ENCODE assay signal across 25 cellular contexts in genomic region chr2:8957593-8957992, GRCh38. TPM values are rescaled to one million over a fixed set of nuclear protein-coding genes. Genes with fewer than 3 reads are reported as not detected.
A peak's percentile ranks its signal among the peaks of the same experiment; 100 is the strongest.
DNase-seq lines count a peak whose midpoint lies in the region; ATAC-seq, FAIRE-seq and TF ChIP-seq lines count a peak whose summit lies in the region.
"Had no signal": no experiment of that assay in that cellular context is flagged by ENCODE, and none has a peak within 500 bp of the region (broad histone marks: within the 10 kb centered on the region; RNA-seq: fewer than 3 reads in every experiment).

No MANE protein-coding gene starts in this region.

- H3K36me3 Mint-ChIP-seq in GM23338 (ENCODE audit: low read depth) (peaks cover 31% of the 10 kb centered on the region), astrocyte (ENCODE audit: low read depth, unreplicated experiment) (peaks cover 30% of the 10 kb centered on the region)

- H2AFZ ChIP-seq in GM23338 (no peak overlapping the region), astrocyte (ENCODE audit: low read depth, low read length) (no peak overlapping the region)

- H3K9me3 Mint-ChIP-seq in GM23338 (peaks cover 22% of the 10 kb centered on the region), astrocyte (ENCODE audit: unreplicated experiment) (peaks cover 22% of the 10 kb centered on the region)

- TF ChIP-seq CTCF in GM23338 (conservative IDR thresholded peaks at IDR 0.05; ENCODE audit: low read depth in 2 of 2): no peak
- TF ChIP-seq CTCF in astrocyte (IDR thresholded peaks at IDR 0.05; ENCODE audit: insufficient read depth, low read depth, low read length): no peak
- no peak for TF ChIP-seq CTCF in upper lobe of right lung (IDR thresholded peaks at IDR 0.05)

- no peak for FAIRE-seq in astrocyte (lab: Jason Lieb, UNC)
- FAIRE-seq: G401.6, GM12892, GM18507, GM19239, H54, HepG2, K562 had no signal

- H3K4me3 Mint-ChIP-seq in GM23338 (no peak overlapping the region), astrocyte (ENCODE audit: unreplicated experiment) (no peak overlapping the region)
- H3K4me3 Mint-ChIP-seq: CD4-positive, alpha-beta T cell had no signal

- H3K27me3 ChIP-seq in GM23338 (ENCODE audit: insufficient read depth) (no peaks in the 10 kb centered on the region), astrocyte (ENCODE audit: insufficient read depth, low read length) (no peaks in the 10 kb centered on the region), upper lobe of right lung (no peaks in the 10 kb centered on the region)
- H3K27me3 ChIP-seq: MG63 had no signal

- H4K20me1 ChIP-seq in GM23338 (replicated peaks; ENCODE audit: insufficient read depth): no peaks in the 10 kb centered on the region; the same call in 1 of the 2 replicates
- H4K20me1 ChIP-seq in astrocyte (ENCODE audit: insufficient read depth, low read length): peaks cover 16% of the 10 kb centered on the region

- intact Hi-C loops in upper lobe of right lung (cut with DNase I): no loop called here

- H3K27ac ChIP-seq in GM23338 (ENCODE audit: low read depth): no peak overlapping the region
- no peak overlapping the region for H3K27ac ChIP-seq in astrocyte (ENCODE audit: low read depth, low read length)
- no peak overlapping the region for H3K27ac ChIP-seq in upper lobe of right lung
- H3K27ac ChIP-seq: HL-60 had no signal

- no peak for DNase-seq in GM23338 (ENCODE audit: low spot score)
- DNase-seq in astrocyte (ENCODE audit: low read depth): peak; percentile 15
- peak; percentile 30 for DNase-seq in medulla oblongata (ENCODE audit: extremely low spot score)
- no peak for DNase-seq in upper lobe of right lung
- DNase-seq in activated CD4-positive, alpha-beta T cell treated with anti-CD3 and anti-CD28 coated beads for 1 hour: no peak
- DNase-seq in NCI-H2107 (lab: John Stamatoyannopoulos, UW): no peak
- DNase-seq: CD4-positive, alpha-beta T cell; COR-L47; MG63; NCI-H1092; NCI-H1436; NCI-H2029; NCI-H2171 treated with DMSO at 0.1 percent for 48 hours; NCI-H446; NCI-H526 had no signal

- H3K27me3 Mint-ChIP-seq in GM23338 (ENCODE audit: insufficient read depth, low read depth, poor library complexity) (peaks cover 1% of the 10 kb centered on the region), astrocyte (ENCODE audit: low read depth, unreplicated experiment) (no peaks in the 10 kb centered on the region)
- H3K27me3 Mint-ChIP-seq: CD4-positive, alpha-beta T cell had no signal

- no peaks in the 10 kb centered on the region for H3F3A ChIP-seq in GM23338 (replicated peaks; ENCODE audit: low read depth)

- no peaks in the 10 kb centered on the region for H3K9me2 ChIP-seq in GM23338 (ENCODE audit: insufficient read depth)

- no peak overlapping the region for H3K9ac ChIP-seq in astrocyte (ENCODE audit: low read length)

- H3K4me1 Mint-ChIP-seq in GM23338: peaks cover 12% of the 10 kb centered on the region; the same call in 2 of the 3 replicates
- H3K4me1 Mint-ChIP-seq in astrocyte (ENCODE audit: low read depth, unreplicated experiment): peaks cover 9% of the 10 kb centered on the region

- H3K9me3 ChIP-seq in astrocyte (ENCODE audit: insufficient read depth, low read depth, low read length) (no peaks in the 10 kb centered on the region), upper lobe of right lung (peaks cover 11% of the 10 kb centered on the region)

- H3K4me3 ChIP-seq in GM23338 (no peak overlapping the region), astrocyte (ENCODE audit: insufficient read depth, low read depth, low read length) (no peak overlapping the region), upper lobe of right lung (no peak overlapping the region)
- H3K4me3 ChIP-seq: K562, MG63 had no signal

- H3K4me1 ChIP-seq in GM23338 (ENCODE audit: insufficient read depth) (0 out of 2 replicates have a peak, but pooled peaks cover 5% of the 10 kb centered on the region), astrocyte (ENCODE audit: insufficient read depth, low read length) (no peaks in the 10 kb centered on the region), upper lobe of right lung (no peaks in the 10 kb centered on the region)

- ATAC-seq in GM23338: no peak
- peak; percentile 47 for ATAC-seq in upper lobe of right lung
- no peak for ATAC-seq in GM18907 (IDR thresholded peaks at IDR 0.05; ENCODE audit: unreplicated experiment)
- ATAC-seq: HepG2, K562, Right ventricle myocardium inferior had no signal

- H3K79me2 ChIP-seq in GM23338 (replicated peaks; ENCODE audit: insufficient read depth): peaks cover 39% of the 10 kb centered on the region
- peaks cover 48% of the 10 kb centered on the region for H3K79me2 ChIP-seq in astrocyte (ENCODE audit: insufficient read depth, low read length)

- H3K4me2 ChIP-seq in GM23338 (peak overlapping the region; percentile 34; the same call in 1 of the 2 replicates), astrocyte (ENCODE audit: low read length) (no peak overlapping the region)

- H3K27ac Mint-ChIP-seq in GM23338 (peak overlapping the region; percentile 57; the same call in 1 of the 2 replicates), astrocyte (ENCODE audit: unreplicated experiment) (no peak overlapping the region)
- H3K27ac Mint-ChIP-seq: CD4-positive, alpha-beta T cell had no signal

- H3K36me3 ChIP-seq in GM23338 (ENCODE audit: insufficient read depth): peaks cover 5% of the 10 kb centered on the region
- H3K36me3 ChIP-seq in astrocyte (ENCODE audit: insufficient read depth, low read length): no peaks in the 10 kb centered on the region
- H3K36me3 ChIP-seq in upper lobe of right lung: no peaks in the 10 kb centered on the region

TF ChIP-seq in GM23338, 12 proteins besides CTCF, POLR2A, EP300 and RAD21:
- no peak for TF ChIP-seq EZH2 (IDR thresholded peaks at IDR 0.05; ENCODE audit: low read depth, unreplicated experiment)
- TF ChIP-seq ZNF331 (CRISPR knock-in tag; IDR thresholded peaks at IDR 0.05; ENCODE audit: low read depth): no peak
- TF ChIP-seq EZH2phosphoT487 (IDR thresholded peaks at IDR 0.05; ENCODE audit: unreplicated experiment): no peak
- no peak for TF ChIP-seq ZNF114 (CRISPR knock-in tag; IDR thresholded peaks at IDR 0.05)
- no peak for TF ChIP-seq ZNF462 (CRISPR knock-in tag; IDR thresholded peaks at IDR 0.05)
- no peak for TF ChIP-seq STAT1 (IDR thresholded peaks at IDR 0.05; ENCODE audit: unreplicated experiment)
- TF ChIP-seq CREB1 (CRISPR knock-in tag; IDR thresholded peaks at IDR 0.05; ENCODE audit: low read depth): no peak
- TF ChIP-seq JUNB (IDR thresholded peaks at IDR 0.05; ENCODE audit: unreplicated experiment): no peak

RNA-seq across cellular contexts. Expression of gene MBOAT2, which starts 45.9 kb away (rescaled TPM):
- total RNA-seq in GM23338 (2014; rRNA removed; shearing (Covaris generic)): 22.7 and 24.7 TPM in 2 replicates
- 8.2 and 15.9 TPM in 2 replicates for polyA plus RNA-seq in GM23338 (2016; fragmentation: Nextera tagmentation; extraction: Ambion mirVana)
- total RNA-seq in astrocyte (54.6 and 58.0 TPM in 2 replicates), upper lobe of right lung (31.4 TPM)

Comparison
In these comparisons a context has a peak if more than half of its experiments do, and no peak if none do; other contexts are left out.
1. DNase-seq: peak in astrocyte (single experiment) and medulla oblongata (single experiment); none in GM23338 (single experiment), upper lobe of right lung (single experiment), activated CD4-positive, alpha-beta T cell treated with anti-CD3 and anti-CD28 coated beads for 1 hour (single experiment) and NCI-H2107 (single experiment).